In the genomic region with DNA sequence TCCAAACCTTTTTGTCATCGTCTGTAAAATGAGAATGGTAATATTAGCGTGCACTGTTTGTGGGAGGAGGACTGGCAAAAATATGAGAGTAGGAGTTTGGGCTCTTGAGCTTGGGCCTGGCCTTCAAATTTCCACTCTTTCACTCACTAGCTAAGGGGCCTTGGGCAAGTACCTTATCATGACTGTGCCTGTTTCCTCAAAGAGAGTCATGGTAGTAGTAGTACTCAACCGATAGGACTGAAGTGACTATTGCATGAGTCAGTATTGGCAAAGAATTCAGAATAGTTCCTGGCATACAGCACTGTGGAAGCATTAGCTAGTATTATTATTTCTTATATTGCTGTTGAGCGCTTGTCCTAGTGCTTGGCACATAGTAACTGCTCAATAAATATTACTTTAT, we compare ENCODE assay signal across 1 cellular context.
TF ChIP-seq lines count a peak whose summit lies in the region.

No MANE protein-coding gene starts in this region.

TF ChIP-seq in SK-N-SH treated with all-trans-retinoic acid at 6 μM for 48 hours, 23 proteins besides CTCF, POLR2A, EP300 and RAD21 (continued from another document):
- TF ChIP-seq, protein P1, sequence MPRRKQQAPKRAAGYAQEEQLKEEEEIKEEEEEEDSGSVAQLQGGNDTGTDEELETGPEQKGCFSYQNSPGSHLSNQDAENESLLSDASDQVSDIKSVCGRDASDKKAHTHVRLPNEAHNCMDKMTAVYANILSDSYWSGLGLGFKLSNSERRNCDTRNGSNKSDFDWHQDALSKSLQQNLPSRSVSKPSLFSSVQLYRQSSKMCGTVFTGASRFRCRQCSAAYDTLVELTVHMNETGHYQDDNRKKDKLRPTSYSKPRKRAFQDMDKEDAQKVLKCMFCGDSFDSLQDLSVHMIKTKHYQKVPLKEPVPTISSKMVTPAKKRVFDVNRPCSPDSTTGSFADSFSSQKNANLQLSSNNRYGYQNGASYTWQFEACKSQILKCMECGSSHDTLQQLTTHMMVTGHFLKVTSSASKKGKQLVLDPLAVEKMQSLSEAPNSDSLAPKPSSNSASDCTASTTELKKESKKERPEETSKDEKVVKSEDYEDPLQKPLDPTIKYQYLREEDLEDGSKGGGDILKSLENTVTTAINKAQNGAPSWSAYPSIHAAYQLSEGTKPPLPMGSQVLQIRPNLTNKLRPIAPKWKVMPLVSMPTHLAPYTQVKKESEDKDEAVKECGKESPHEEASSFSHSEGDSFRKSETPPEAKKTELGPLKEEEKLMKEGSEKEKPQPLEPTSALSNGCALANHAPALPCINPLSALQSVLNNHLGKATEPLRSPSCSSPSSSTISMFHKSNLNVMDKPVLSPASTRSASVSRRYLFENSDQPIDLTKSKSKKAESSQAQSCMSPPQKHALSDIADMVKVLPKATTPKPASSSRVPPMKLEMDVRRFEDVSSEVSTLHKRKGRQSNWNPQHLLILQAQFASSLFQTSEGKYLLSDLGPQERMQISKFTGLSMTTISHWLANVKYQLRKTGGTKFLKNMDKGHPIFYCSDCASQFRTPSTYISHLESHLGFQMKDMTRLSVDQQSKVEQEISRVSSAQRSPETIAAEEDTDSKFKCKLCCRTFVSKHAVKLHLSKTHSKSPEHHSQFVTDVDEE (CRISPR knock-in tag; IDR thresholded peaks at IDR 0.05) = no peak
- TF ChIP-seq POU6F1 (CRISPR knock-in tag; IDR thresholded peaks at IDR 0.05; ENCODE audit: borderline replicate concordance, low read depth) (no peak), ZFP30 (CRISPR knock-in tag; IDR thresholded peaks at IDR 0.05) (no peak)
- TF ChIP-seq, protein P2, sequence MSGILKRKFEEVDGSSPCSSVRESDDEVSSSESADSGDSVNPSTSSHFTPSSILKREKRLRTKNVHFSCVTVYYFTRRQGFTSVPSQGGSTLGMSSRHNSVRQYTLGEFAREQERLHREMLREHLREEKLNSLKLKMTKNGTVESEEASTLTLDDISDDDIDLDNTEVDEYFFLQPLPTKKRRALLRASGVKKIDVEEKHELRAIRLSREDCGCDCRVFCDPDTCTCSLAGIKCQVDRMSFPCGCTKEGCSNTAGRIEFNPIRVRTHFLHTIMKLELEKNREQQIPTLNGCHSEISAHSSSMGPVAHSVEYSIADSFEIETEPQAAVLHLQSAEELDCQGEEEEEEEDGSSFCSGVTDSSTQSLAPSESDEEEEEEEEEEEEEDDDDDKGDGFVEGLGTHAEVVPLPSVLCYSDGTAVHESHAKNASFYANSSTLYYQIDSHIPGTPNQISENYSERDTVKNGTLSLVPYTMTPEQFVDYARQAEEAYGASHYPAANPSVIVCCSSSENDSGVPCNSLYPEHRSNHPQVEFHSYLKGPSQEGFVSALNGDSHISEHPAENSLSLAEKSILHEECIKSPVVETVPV (CRISPR knock-in tag; IDR thresholded peaks at IDR 0.05) = no peak
